ENCODE assay signal across 8 cellular contexts in the genomic region with DNA sequence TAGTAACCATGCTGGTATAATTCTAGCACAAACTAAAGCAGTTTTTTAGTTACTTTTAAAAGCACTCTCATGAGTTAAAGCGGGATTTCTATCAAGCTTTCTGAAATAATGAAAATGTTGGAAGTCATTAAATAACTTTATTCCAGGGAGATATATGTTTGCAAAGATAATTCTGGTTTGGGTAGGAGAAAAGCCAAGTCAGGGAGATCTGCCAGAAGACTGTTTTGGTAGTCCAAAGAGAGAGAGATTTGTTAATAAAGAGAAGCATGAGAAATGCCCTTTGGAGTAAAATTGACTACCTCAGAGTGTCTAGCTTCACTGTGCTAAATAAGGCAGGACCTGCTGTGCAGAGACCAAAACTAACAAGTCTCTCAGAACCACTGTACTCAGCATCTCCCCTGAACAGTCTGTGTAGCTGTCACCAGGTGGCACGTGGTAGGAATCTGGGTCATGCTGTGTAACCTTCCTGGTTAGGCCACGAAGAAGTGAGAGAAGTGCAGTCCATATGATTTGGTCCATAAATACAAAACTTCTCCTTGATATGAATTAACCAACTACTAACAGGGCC. TPM values are rescaled to one million over a fixed set of nuclear protein-coding genes. Genes with fewer than 3 reads are reported as not detected.
DNase-seq lines count a peak whose midpoint lies in the region; ATAC-seq and TF ChIP-seq lines count a peak whose summit lies in the region.

No MANE protein-coding gene starts in this region.

- no peak overlapping the region for H3T11ph ChIP-seq in H9 (ENCODE audit: low read length)

- H3K14ac ChIP-seq in H9 (ENCODE audit: insufficient read depth, low read length) = no peak overlapping the region

- no peaks in the 10 kb centered on the region for H3K79me1 ChIP-seq in H9 (ENCODE audit: insufficient read depth, low read depth, low read length, poor library complexity, severe bottlenecking)

- H3K4me3 Mint-ChIP-seq in H9 = no peak overlapping the region

- no peaks in the 10 kb centered on the region for H3K79me2 ChIP-seq in H9 (ENCODE audit: insufficient read depth, low read length)

- H3K23me2 ChIP-seq in H9 (ENCODE audit: insufficient read length, low read depth, low read length, poor library complexity, severe bottlenecking) = no peaks in the 10 kb centered on the region

- no peaks in the 10 kb centered on the region for H3K27me3 Mint-ChIP-seq in H9 (ENCODE audit: low read depth)

- H3K27ac Mint-ChIP-seq in H9 = 0 out of 7 replicates have a peak overlapping the region, but pooled peaks of 1 of the 3 experiments have one; percentile 3

- no peak overlapping the region for H2AK5ac ChIP-seq in H9 (ENCODE audit: insufficient read length, low read length)

- TF ChIP-seq CTCF in AG10803 (conservative IDR thresholded peaks at IDR 0.05; ENCODE audit: low read length) = no peak
- TF ChIP-seq CTCF in H9 (conservative IDR thresholded peaks at IDR 0.05) = no peak

- H4K20me1 ChIP-seq in H9 (ENCODE audit: control insufficient read depth, insufficient read depth, insufficient read length) = no peaks in the 10 kb centered on the region

- H3K4me1 ChIP-seq in H9 (ENCODE audit: insufficient read depth, low read length) = 0 out of 2 replicates have a peak, but pooled peaks cover 2% of the 10 kb centered on the region

- WGBS in H9 (ENCODE audit: extremely low coverage, insufficient read length, low lambda C conversion rate) = no CpG with 5 or more reads among the region's 3 CpGs

- H3K4me2 ChIP-seq in H9 (ENCODE audit: insufficient read depth, insufficient read length, low read length) = no peak overlapping the region

- H3K56ac ChIP-seq in H9 (ENCODE audit: insufficient read length, low read depth, low read length) = no peak overlapping the region

- H3K4me3 ChIP-seq in AG10803 (ENCODE audit: low read length) = peak overlapping the region; percentile 46

- DNase-seq in AG10803 (ENCODE audit: low read depth) (peak; percentile 37), globus pallidus (ENCODE audit: low spot score) (peak; percentile 15), smooth muscle cell of the brain vasculature (ENCODE audit: low read depth, low spot score) (peak; percentile 58), H9 (no peak)
- DNase-seq in activated CD4-positive, alpha-beta T cell treated with anti-CD3 and anti-CD28 coated beads, Interleukin-2, amount 50 U/mL, for 1 hour = peak; percentile 1

- no peak overlapping the region for H3K23ac ChIP-seq in H9 (ENCODE audit: insufficient read length, low read depth, low read length)

- no peak overlapping the region for H3K18ac ChIP-seq in H9 (ENCODE audit: insufficient read length, low read depth, low read length)

- no peak overlapping the region for H2BK20ac ChIP-seq in H9 (ENCODE audit: low read depth, low read length, poor library complexity, severe bottlenecking)

- H4K91ac ChIP-seq in H9 (ENCODE audit: insufficient read length, low read depth, low read length) = no peak overlapping the region

- no peak overlapping the region for H2BK12ac ChIP-seq in H9 (ENCODE audit: insufficient read length, low read depth, low read length)

- H3K4me1 Mint-ChIP-seq in H9 = peaks cover 10 to 15% of the 10 kb centered on the region in 2 experiments

- no peaks in the 10 kb centered on the region for H3K27me3 ChIP-seq in H9 (ENCODE audit: insufficient read depth, low read length)

- H2BK120ac ChIP-seq in H9 (ENCODE audit: low read depth, low read length, poor library complexity, severe bottlenecking) = no peak overlapping the region

- H4K8ac ChIP-seq in H9 (replicated peaks; ENCODE audit: insufficient read length, low read depth, low read length) = no peak overlapping the region

- no peaks in the 10 kb centered on the region for H3K9me3 Mint-ChIP-seq in H9

- no peak overlapping the region for H2BK5ac ChIP-seq in H9 (ENCODE audit: insufficient read length, low read length)

- H3K27ac ChIP-seq in H9 (ENCODE audit: insufficient read length, low read depth, low read length) = no peak overlapping the region

- no peak overlapping the region for H4K5ac ChIP-seq in H9 (ENCODE audit: insufficient read length, low read depth, low read length)

- no peak overlapping the region for H2BK15ac ChIP-seq in H9 (ENCODE audit: low read depth, low read length)

- no peak overlapping the region for H3K9ac ChIP-seq in H9 (ENCODE audit: extremely low read depth, insufficient read length, low read length)

- H3K36me3 Mint-ChIP-seq in H9 (ENCODE audit: insufficient read depth in 1 of 3, low read depth in 3 of 3) = no peaks in the 10 kb centered on the region

- H3K4ac ChIP-seq in H9 (ENCODE audit: low read depth, low read length) = no peak overlapping the region

- no peak overlapping the region for H2AFZ ChIP-seq in H9 (ENCODE audit: low read length)

- peak; percentile 77 for ATAC-seq in GM18909 (IDR thresholded peaks at IDR 0.05; ENCODE audit: poor library complexity, unreplicated experiment)
- ATAC-seq in HG03280 (IDR thresholded peaks at IDR 0.05; ENCODE audit: unreplicated experiment) = peak; percentile 85
- no peak for ATAC-seq in GM18873 (IDR thresholded peaks at IDR 0.05; ENCODE audit: low FRiP score, unreplicated experiment)

- no peaks in the 10 kb centered on the region for H3K9me3 ChIP-seq in H9 (ENCODE audit: control insufficient read depth, low read depth, low read length)

RNA-seq across cellular contexts. Expression of a gene that starts 31.6 kb away (rescaled TPM):
- total RNA-seq in H9 (2021) = 5.4 and 6.6 TPM in 2 replicates

RNA-seq across cellular contexts. Expression of a gene that starts 35.1 kb away (rescaled TPM):
- total RNA-seq in H9 (2021) = 31.2 and 34.6 TPM in 2 replicates
